ENCODE assay signal across 30 cellular contexts in genomic region chr7:101285171-101285570, GRCh38.
"Had no signal": no experiment of that assay in that cellular context is flagged by ENCODE, and none has a peak within 500 bp of the region (broad histone marks: within the 10 kb centered on the region; RNA-seq: fewer than 3 reads in every experiment).

No MANE protein-coding gene starts in this region.

- H3K4me3 Mint-ChIP-seq: naive thymus-derived CD4-positive, alpha-beta T cell; natural killer cell; nephron; neural progenitor cell; stimulated activated memory B cell treated with anti-CD40 and anti-IgM and Interleukin-4, amounts not matched to agents 10 μg/mL and 1 μg/mL and 100 μg/mL, for 72 hours; stimulated activated naive CD8-positive, alpha-beta T cell treated with anti-CD3 and anti-CD28 coated beads, Interleukin-15, amount 100 ng/mL, for 72 hours; type B pancreatic cell had no signal

- H3K36me3 Mint-ChIP-seq: naive thymus-derived CD4-positive, alpha-beta T cell; natural killer cell; neural progenitor cell; stimulated activated memory B cell treated with anti-CD40 and anti-IgM and Interleukin-4, amounts not matched to agents 10 μg/mL and 1 μg/mL and 100 μg/mL, for 72 hours; type B pancreatic cell had no signal

- H3K4me1 ChIP-seq: neural progenitor cell, parathyroid adenoma, psoas muscle, testis, uterus had no signal

- H3K27me3 ChIP-seq: neural progenitor cell, ovary, testis, upper lobe of right lung, uterus had no signal

- H2AFZ ChIP-seq: neural progenitor cell, parathyroid adenoma had no signal

- H3K27ac ChIP-seq: neural progenitor cell, ovary, parathyroid adenoma, psoas muscle, skin epidermis, spleen, suprapubic skin, testis, tibial artery, transverse colon, upper lobe of right lung, uterus had no signal

- H3K79me2 ChIP-seq: parathyroid adenoma had no signal

- DNase-seq: naive thymus-derived CD4-positive, alpha-beta T cell; natural killer cell; occipital lobe; ovary; psoas muscle; right cardiac atrium; spleen; stimulated activated CD4-positive, alpha-beta T cell treated with anti-CD3 and anti-CD28 coated beads, Interleukin-12 subunit alpha, Interleukin-12 subunit beta, amount 100 ng/mL, for 4 hours; stimulated activated CD4-positive, alpha-beta T cell treated with anti-CD3 and anti-CD28 coated beads, Interleukin-2, amount 100 ng/mL, for 24 hours; stimulated activated CD4-positive, alpha-beta T cell treated with anti-CD3 and anti-CD28 coated beads, Interleukin-2, amount 100 ng/mL, for 48 hours; stimulated activated CD4-positive, alpha-beta T cell treated with anti-CD3 and anti-CD28 coated beads, Interleukin-4, amount 100 ng/mL, for 24 hours; stimulated activated naive CD4-positive, alpha-beta T cell; stimulated activated naive CD8-positive, alpha-beta T cell treated with anti-CD3 and anti-CD28 coated beads, Interleukin-15, amount 100 ng/mL, for 72 hours; stimulated activated naive CD8-positive, alpha-beta T cell treated with anti-CD3 and anti-CD28 coated beads, Interleukin-15, Interleukin-2, amounts not matched to agents 100 U/mL and 50 U/mL, for 24 hours; substantia nigra; testis; tibial artery; transverse colon; uterus had no signal

- H3K9me3 Mint-ChIP-seq: natural killer cell; neural progenitor cell; stimulated activated memory B cell treated with anti-CD40 and anti-IgM and Interleukin-4, amounts not matched to agents 10 μg/mL and 1 μg/mL and 100 μg/mL, for 72 hours; stimulated activated naive CD8-positive, alpha-beta T cell treated with anti-CD3 and anti-CD28 coated beads, Interleukin-15, amount 100 ng/mL, for 72 hours; type B pancreatic cell had no signal

- H3K4me2 ChIP-seq: neural progenitor cell, smooth muscle cell had no signal

- H3K9me3 ChIP-seq: psoas muscle, suprapubic skin, testis, tibial artery, transverse colon, upper lobe of right lung, uterus had no signal

- H3K36me3 ChIP-seq: neural progenitor cell, ovary, spleen, suprapubic skin, tibial artery, transverse colon, upper lobe of right lung, uterus had no signal

- H3K9ac ChIP-seq: neural progenitor cell, parathyroid adenoma had no signal

- H3K27ac Mint-ChIP-seq: naive thymus-derived CD4-positive, alpha-beta T cell; natural killer cell; nephron; neural progenitor cell; progenitor cell of endocrine pancreas; stimulated activated memory B cell treated with anti-CD40 and anti-IgM and Interleukin-4, amounts not matched to agents 10 μg/mL and 1 μg/mL and 100 μg/mL, for 72 hours; stimulated activated naive CD8-positive, alpha-beta T cell treated with anti-CD3 and anti-CD28 coated beads, Interleukin-15, amount 100 ng/mL, for 72 hours; type B pancreatic cell had no signal

- ATAC-seq: naive thymus-derived CD4-positive, alpha-beta T cell; natural killer cell; psoas muscle; sciatic nerve; stimulated activated memory B cell treated with anti-CD40 and anti-IgM and Interleukin-4, amounts not matched to agents 10 μg/mL and 1 μg/mL and 100 μg/mL, for 72 hours; stimulated activated naive CD8-positive, alpha-beta T cell treated with anti-CD3 and anti-CD28 coated beads, Interleukin-15, amount 100 ng/mL, for 72 hours; stimulated activated naive CD8-positive, alpha-beta T cell treated with anti-CD3 and anti-CD28 coated beads, Interleukin-15, Interleukin-2, amounts not matched to agents 100 U/mL and 50 U/mL, for 24 hours had no signal

- H3K4me1 Mint-ChIP-seq: nephron had no signal

- H3K4me3 ChIP-seq: neural progenitor cell, ovary, psoas muscle, skin epidermis, smooth muscle cell, spleen, suprapubic skin, testis, tibial artery, transverse colon, upper lobe of right lung, uterus had no signal
